In the genomic region with DNA sequence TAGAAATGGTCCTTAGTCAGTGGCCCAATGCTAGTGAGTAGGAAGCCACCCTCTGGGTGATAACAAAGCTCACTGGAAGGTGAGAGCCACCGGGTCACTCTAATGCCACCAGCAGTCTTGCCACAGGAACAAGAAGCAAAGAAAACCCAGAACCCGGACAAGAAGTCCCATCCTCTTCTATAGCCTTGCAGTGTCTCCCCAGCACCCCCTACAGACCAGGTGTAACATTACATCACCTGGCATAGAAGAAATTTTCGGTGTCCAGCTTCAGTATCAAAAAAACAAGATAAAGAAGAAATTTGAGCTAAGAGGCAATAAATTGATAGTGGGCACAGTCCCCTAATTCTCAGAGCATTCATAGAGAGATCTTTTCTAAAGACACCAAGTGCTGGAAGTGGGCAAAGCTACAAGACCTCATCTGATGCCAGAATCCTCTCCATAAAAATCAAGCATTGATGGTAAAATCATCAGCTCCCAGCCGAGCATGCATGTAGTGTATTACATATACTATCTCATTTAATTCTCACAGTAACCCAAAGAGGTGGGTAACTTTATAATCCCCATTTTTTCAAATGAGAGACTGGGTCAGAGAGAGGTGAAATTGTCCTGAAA, we compare ENCODE assay signal across 9 cellular contexts.
DNase-seq lines count a peak whose midpoint lies in the region; ATAC-seq and TF ChIP-seq lines count a peak whose summit lies in the region.
"Had no signal": no experiment of that assay in that cellular context is flagged by ENCODE, and none has a peak within 500 bp of the region (broad histone marks: within the 10 kb centered on the region; RNA-seq: fewer than 3 reads in every experiment).

No MANE protein-coding gene starts in this region.

- 60% methylated on average over 4 of the region's 4 CpGs for WGBS in smooth muscle cell (ENCODE audit: low lambda C conversion rate)

- H4K20me1 ChIP-seq in smooth muscle cell (ENCODE audit: low read depth) = no peaks in the 10 kb centered on the region

- no peak overlapping the region for H3K4me3 Mint-ChIP-seq in activated naive CD4-positive, alpha-beta T cell treated with anti-CD3 and anti-CD28 coated beads for 36 hours

- CTCF ChIA-PET in activated naive CD4-positive, alpha-beta T cell treated with anti-CD3 and anti-CD28 coated beads for 36 hours (lab: Charles Lee) = interaction anchor here (0.6 to 1.3 kb wide), 8 partner anchors 9 to 1190 kb away, joined by 3 to 5 read pairs (median 3); no protein-coding TSS in a partner anchor

- TF ChIP-seq POLR2A in NB4 (IDR thresholded peaks at IDR 0.05; ENCODE audit: extremely low read depth, insufficient read length) = no peak

- H3K9ac ChIP-seq in smooth muscle cell (ENCODE audit: low read depth) = no peak overlapping the region

- TF ChIP-seq CTCF in NB4 (IDR thresholded peaks at IDR 0.05; ENCODE audit: low read depth, low read length) (peak; percentile 57), smooth muscle cell (IDR thresholded peaks at IDR 0.05; ENCODE audit: borderline replicate concordance, insufficient read depth, poor library complexity, severe bottlenecking) (peak; percentile 57)

- no peak overlapping the region for H3K4me3 ChIP-seq in NB4 (ENCODE audit: low read depth, low read length)
- no peak overlapping the region for H3K4me3 ChIP-seq in effector memory CD4-positive, alpha-beta T cell (ENCODE audit: insufficient read depth, low read depth, low read length, poor library complexity, severe bottlenecking)
- H3K4me3 ChIP-seq in smooth muscle cell = no peak overlapping the region
- H3K4me3 ChIP-seq: SK-N-MC had no signal

- H3K4me1 Mint-ChIP-seq in activated naive CD4-positive, alpha-beta T cell treated with anti-CD3 and anti-CD28 coated beads for 36 hours (ENCODE audit: low read depth) = no peaks in the 10 kb centered on the region

- no peak overlapping the region for H3K27ac ChIP-seq in effector memory CD4-positive, alpha-beta T cell (ENCODE audit: insufficient read depth, low read length, poor library complexity, severe bottlenecking)
- no peak overlapping the region for H3K27ac ChIP-seq in smooth muscle cell (ENCODE audit: low read depth)
- H3K27ac ChIP-seq: SK-N-MC had no signal

- no peaks in the 10 kb centered on the region for H3K4me1 ChIP-seq in effector memory CD4-positive, alpha-beta T cell (ENCODE audit: control insufficient read depth, insufficient read depth, low read length, poor library complexity, severe bottlenecking)
- no peaks in the 10 kb centered on the region for H3K4me1 ChIP-seq in smooth muscle cell (ENCODE audit: low read depth)

- no peak overlapping the region for H2AFZ ChIP-seq in smooth muscle cell (ENCODE audit: low read depth)

- intact Hi-C loops in activated naive CD4-positive, alpha-beta T cell treated with anti-CD3 and anti-CD28 coated beads for 36 hours (cut with micrococcal nuclease) = no loop called here

- peaks cover 2% of the 10 kb centered on the region for H3K27me3 Mint-ChIP-seq in activated naive CD4-positive, alpha-beta T cell treated with anti-CD3 and anti-CD28 coated beads for 36 hours (ENCODE audit: low read depth)

- H3K27me3 ChIP-seq in effector memory CD4-positive, alpha-beta T cell (replicated peaks; ENCODE audit: control insufficient read depth, insufficient read depth, low read length, poor library complexity, severe bottlenecking) = no peaks in the 10 kb centered on the region
- no peaks in the 10 kb centered on the region for H3K27me3 ChIP-seq in smooth muscle cell (ENCODE audit: low read depth)

- H3K27ac Mint-ChIP-seq in activated naive CD4-positive, alpha-beta T cell treated with anti-CD3 and anti-CD28 coated beads for 36 hours = no peak overlapping the region

- no peaks in the 10 kb centered on the region for H3K9me3 ChIP-seq in effector memory CD4-positive, alpha-beta T cell (ENCODE audit: control insufficient read depth, low read length)
- H3K9me3 ChIP-seq in smooth muscle cell (replicated peaks; ENCODE audit: low read depth) = no peaks in the 10 kb centered on the region

- no peaks in the 10 kb centered on the region for H3K36me3 ChIP-seq in effector memory CD4-positive, alpha-beta T cell (ENCODE audit: control insufficient read depth, insufficient read depth, low read length)
- H3K36me3 ChIP-seq in smooth muscle cell (ENCODE audit: low read depth) = no peaks in the 10 kb centered on the region

- H3K9me3 Mint-ChIP-seq in activated naive CD4-positive, alpha-beta T cell treated with anti-CD3 and anti-CD28 coated beads for 36 hours = no peaks in the 10 kb centered on the region

- no peaks in the 10 kb centered on the region for H3K79me2 ChIP-seq in smooth muscle cell (ENCODE audit: low read depth)

- peak; percentile 33 for DNase-seq in activated naive CD4-positive, alpha-beta T cell treated with anti-CD3 and anti-CD28 coated beads for 36 hours
- no peak for DNase-seq in activated naive CD4-positive, alpha-beta T cell treated with anti-CD3 and anti-CD28 coated beads, Interleukin-2, amount 50 U/mL, for 16 hours
- DNase-seq in NB4 (ENCODE audit: low read depth) (peak; percentile 11), smooth muscle cell (lab: John Stamatoyannopoulos, UW; ENCODE audit: unreplicated experiment) (no peak), nucleus accumbens (lab: John Stamatoyannopoulos, UW) (no peak), 8988T (no peak)
- DNase-seq in effector memory CD4-positive, alpha-beta T cell = peak in 2 of 3 donors; percentile 12 to 14

- no peak for ATAC-seq in HG03159 (IDR thresholded peaks at IDR 0.05; ENCODE audit: unreplicated experiment)

- no peak overlapping the region for H3K4me2 ChIP-seq in smooth muscle cell

- H3K36me3 Mint-ChIP-seq in activated naive CD4-positive, alpha-beta T cell treated with anti-CD3 and anti-CD28 coated beads for 36 hours (ENCODE audit: low read depth) = no peaks in the 10 kb centered on the region

- H3F3A ChIP-seq in smooth muscle cell (ENCODE audit: low read depth) = no peaks in the 10 kb centered on the region

Comparison
In these comparisons a context has a peak if more than half of its experiments do, and no peak if none do; other contexts are left out.
1. DNase-seq: peak in activated naive CD4-positive, alpha-beta T cell treated with anti-CD3 and anti-CD28 coated beads for 36 hours (single experiment), NB4 (single experiment) and effector memory CD4-positive, alpha-beta T cell (2 of 3); none in activated naive CD4-positive, alpha-beta T cell treated with anti-CD3 and anti-CD28 coated beads, Interleukin-2, amount 50 U/mL, for 16 hours (single experiment), smooth muscle cell (single experiment), nucleus accumbens (0 of 56) and 8988T (single experiment).